Comparison of ENCODE assay signal across 1 cellular context in the genomic region with DNA sequence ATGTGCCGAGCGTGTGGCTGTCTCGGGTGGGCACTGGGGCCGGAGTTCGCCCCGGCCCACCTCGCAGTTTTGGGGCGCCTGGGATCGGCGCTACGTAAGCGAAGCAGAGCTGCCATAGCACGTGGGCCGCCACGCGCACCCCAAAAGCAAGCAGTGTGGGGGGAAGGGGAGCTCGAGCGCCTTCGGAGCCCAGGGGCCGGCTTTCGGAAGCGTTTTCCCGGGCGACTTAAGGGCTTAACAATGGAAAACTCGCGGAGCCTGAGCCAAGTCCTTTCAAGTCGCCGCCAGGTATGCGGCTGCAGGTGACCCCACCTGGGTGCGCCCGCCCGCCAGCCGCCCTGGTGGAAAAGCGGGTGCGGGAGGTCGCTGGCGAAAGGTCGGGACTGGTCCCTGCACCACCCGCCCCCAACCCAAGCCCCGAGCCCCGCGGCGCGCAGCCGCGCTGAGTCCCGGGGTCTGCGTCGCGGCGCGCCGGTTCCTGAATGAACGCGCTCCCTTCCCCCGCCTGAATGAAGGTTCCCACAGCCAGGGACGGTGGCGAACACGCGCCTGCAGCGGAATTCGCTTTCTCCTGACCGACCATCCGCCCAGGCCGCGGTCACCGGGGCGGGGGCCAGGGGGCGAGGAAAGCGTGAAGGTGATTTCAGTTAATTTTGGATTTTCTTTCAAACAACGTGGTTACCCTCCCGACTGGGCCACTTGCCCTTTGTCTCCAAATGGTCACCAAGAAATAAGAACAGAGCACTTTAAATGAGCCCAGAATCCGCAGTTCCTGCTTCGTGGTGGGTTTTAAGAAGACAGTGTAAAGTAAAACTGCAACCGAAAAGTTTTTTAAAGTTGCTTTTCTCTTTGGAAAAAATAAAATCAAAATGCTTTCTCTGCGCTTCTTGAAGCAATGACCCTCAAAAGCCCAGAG.
TF ChIP-seq lines count a peak whose summit lies in the region.

No MANE protein-coding gene starts in this region.

TF ChIP-seq in HEK293, 187 proteins besides CTCF, POLR2A, EP300 and RAD21 (continued from another document):
- TF ChIP-seq, protein P1, sequence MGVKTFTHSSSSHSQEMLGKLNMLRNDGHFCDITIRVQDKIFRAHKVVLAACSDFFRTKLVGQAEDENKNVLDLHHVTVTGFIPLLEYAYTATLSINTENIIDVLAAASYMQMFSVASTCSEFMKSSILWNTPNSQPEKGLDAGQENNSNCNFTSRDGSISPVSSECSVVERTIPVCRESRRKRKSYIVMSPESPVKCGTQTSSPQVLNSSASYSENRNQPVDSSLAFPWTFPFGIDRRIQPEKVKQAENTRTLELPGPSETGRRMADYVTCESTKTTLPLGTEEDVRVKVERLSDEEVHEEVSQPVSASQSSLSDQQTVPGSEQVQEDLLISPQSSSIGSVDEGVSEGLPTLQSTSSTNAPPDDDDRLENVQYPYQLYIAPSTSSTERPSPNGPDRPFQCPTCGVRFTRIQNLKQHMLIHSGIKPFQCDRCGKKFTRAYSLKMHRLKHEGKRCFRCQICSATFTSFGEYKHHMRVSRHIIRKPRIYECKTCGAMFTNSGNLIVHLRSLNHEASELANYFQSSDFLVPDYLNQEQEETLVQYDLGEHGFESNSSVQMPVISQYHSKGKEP (tag by site-specific recombination; IDR thresholded peaks at IDR 0.05): no peak
- no peak for TF ChIP-seq ZNF473 (tag by site-specific recombination; IDR thresholded peaks at IDR 0.05)
